ENCODE assay signal across 1 cellular context in the genomic region with DNA sequence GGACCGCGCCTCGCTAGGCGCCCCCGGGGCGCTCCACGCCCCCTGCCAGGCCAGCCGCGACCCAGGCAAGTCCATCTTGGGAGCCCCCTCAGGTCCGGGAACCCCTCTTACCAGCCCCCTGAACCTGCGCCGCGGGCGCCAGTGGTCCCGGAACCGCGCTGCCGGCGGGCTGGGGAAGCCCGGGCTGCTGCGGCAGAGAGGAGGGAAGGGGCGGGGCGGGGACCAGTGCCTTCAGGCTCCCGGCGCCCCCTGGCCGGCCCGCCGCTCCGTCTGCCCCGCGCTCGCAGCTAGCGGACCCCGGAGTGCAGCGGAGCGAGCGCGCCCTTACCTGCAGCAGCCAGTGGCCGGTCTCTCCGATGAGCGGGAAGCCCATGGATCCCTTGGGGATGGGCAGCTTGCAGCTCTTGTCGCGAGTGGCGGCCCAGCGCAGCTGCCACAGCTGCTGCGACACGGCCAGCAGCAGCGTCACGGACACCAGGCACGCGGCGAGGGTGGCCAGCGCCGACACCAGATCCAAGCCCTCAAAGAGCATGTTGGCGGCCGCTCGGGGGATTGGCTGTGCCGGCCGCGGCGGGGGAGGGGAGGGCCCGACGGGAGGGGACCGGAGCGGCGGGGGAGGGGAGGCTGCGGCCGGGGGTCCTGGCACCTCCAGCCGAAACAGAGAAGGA.
TF ChIP-seq lines count a peak whose summit lies in the region.

A gene with protein sequence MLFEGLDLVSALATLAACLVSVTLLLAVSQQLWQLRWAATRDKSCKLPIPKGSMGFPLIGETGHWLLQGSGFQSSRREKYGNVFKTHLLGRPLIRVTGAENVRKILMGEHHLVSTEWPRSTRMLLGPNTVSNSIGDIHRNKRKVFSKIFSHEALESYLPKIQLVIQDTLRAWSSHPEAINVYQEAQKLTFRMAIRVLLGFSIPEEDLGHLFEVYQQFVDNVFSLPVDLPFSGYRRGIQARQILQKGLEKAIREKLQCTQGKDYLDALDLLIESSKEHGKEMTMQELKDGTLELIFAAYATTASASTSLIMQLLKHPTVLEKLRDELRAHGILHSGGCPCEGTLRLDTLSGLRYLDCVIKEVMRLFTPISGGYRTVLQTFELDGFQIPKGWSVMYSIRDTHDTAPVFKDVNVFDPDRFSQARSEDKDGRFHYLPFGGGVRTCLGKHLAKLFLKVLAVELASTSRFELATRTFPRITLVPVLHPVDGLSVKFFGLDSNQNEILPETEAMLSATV (minus strand): TSS at position 560 of the 668 bp plus-strand sequence. CDS start 28 bp downstream, at position 532.

TF ChIP-seq in HEK293, 187 proteins besides CTCF, POLR2A, EP300 and RAD21 (continued from another document):
- TF ChIP-seq, protein P1, sequence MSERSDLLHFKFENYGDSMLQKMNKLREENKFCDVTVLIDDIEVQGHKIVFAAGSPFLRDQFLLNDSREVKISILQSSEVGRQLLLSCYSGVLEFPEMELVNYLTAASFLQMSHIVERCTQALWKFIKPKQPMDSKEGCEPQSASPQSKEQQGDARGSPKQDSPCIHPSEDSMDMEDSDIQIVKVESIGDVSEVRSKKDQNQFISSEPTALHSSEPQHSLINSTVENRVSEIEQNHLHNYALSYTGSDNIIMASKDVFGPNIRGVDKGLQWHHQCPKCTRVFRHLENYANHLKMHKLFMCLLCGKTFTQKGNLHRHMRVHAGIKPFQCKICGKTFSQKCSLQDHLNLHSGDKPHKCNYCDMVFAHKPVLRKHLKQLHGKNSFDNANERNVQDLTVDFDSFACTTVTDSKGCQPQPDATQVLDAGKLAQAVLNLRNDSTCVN (tag by site-specific recombination; optimal IDR thresholded peaks at IDR 0.05) = peak; percentile 63
- TF ChIP-seq ZBTB17 (tag by site-specific recombination; IDR thresholded peaks at IDR 0.05) (peak; percentile 24; the same call in 1 of the 2 replicates), ZNF341 (tag by site-specific recombination; IDR thresholded peaks at IDR 0.05; ENCODE audit: low read depth) (peak; percentile 41; the same call in 1 of the 2 replicates), ZNF335 (tag by site-specific recombination; conservative IDR thresholded peaks at IDR 0.05) (peak; percentile 77; the same call in 1 of the 2 replicates), ZNF555 (tag by site-specific recombination; conservative IDR thresholded peaks at IDR 0.05) (no peak), ZNF600 (tag by site-specific recombination; IDR thresholded peaks at IDR 0.05) (no peak)
- TF ChIP-seq, protein P2, sequence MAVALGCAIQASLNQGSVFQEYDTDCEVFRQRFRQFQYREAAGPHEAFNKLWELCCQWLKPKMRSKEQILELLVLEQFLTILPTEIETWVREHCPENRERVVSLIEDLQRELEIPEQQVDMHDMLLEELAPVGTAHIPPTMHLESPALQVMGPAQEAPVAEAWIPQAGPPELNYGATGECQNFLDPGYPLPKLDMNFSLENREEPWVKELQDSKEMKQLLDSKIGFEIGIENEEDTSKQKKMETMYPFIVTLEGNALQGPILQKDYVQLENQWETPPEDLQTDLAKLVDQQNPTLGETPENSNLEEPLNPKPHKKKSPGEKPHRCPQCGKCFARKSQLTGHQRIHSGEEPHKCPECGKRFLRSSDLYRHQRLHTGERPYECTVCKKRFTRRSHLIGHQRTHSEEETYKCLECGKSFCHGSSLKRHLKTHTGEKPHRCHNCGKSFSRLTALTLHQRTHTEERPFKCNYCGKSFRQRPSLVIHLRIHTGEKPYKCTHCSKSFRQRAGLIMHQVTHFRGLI (tag by site-specific recombination; IDR thresholded peaks at IDR 0.05) = peak; percentile 62; the same call in 1 of the 2 replicates
